Comparison of ENCODE assay signal across 8 cellular contexts in the genomic region with DNA sequence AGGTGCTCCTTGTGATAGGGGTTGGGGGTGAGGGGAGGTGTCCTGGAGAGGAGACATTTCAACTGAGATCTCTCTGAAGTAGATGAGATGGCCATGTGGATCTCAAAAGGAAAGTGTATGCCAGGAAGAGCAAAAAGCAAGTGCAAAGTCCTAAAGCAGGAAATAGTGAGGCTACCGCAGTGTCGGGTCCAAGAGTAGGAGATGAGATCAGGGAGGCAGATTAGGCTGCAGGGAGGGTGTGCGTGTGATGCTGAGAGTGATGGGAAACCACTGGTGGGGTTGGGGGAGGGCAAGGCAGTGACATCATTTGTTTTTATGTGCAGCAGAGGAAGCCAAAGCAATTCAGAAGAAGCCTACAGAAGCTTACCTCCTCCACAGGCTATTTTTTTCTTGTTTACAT. TPM values are rescaled to one million over a fixed set of nuclear protein-coding genes. Genes with fewer than 3 reads are reported as not detected.
A peak's percentile ranks its signal among the peaks of the same experiment; 100 is the strongest.
DNase-seq lines count a peak whose midpoint lies in the region; ATAC-seq and TF ChIP-seq lines count a peak whose summit lies in the region.

No MANE protein-coding gene starts in this region.

- no peak overlapping the region for H3K27ac ChIP-seq in dorsolateral prefrontal cortex

- H3K27me3 ChIP-seq in dorsolateral prefrontal cortex: peaks cover 0 to 6% (median 0%) of the 10 kb centered on the region in 45 donors

- peak; percentile 27 for ATAC-seq in HG02852 (IDR thresholded peaks at IDR 0.05; ENCODE audit: unreplicated experiment)

- H3K4me3 ChIP-seq in dorsolateral prefrontal cortex: no peak overlapping the region

- DNase-seq in AG08395 (ENCODE audit: low spot score) (peak; percentile 75), fibroblast of peridontal ligament (ENCODE audit: extremely low read depth) (peak; percentile 43), NCI-H2107 treated with DMSO at 0.1 percent for 48 hours (lab: John Stamatoyannopoulos, UW; ENCODE audit: unreplicated experiment) (no peak), NCI-H748 (lab: John Stamatoyannopoulos, UW; ENCODE audit: unreplicated experiment) (no peak), dorsolateral prefrontal cortex (no peak)
- DNase-seq in activated CD4-positive, alpha-beta T cell treated with anti-CD3 and anti-CD28 coated beads, Interleukin-2, amount 50 U/mL, for 4 hours: peak; percentile 62 to 63
- peak; percentile 68 for DNase-seq in stimulated activated CD4-positive, alpha-beta T cell treated with anti-CD3 and anti-CD28 coated beads, Interleukin-4, amount 100 ng/mL, for 24 hours

- intact Hi-C loops in dorsolateral prefrontal cortex (cut with DNase I): no loop called here

- no peak for TF ChIP-seq CTCF in dorsolateral prefrontal cortex (IDR thresholded peaks at IDR 0.05 in 54 of 56, conservative IDR thresholded peaks at IDR 0.05 in 2 of 56; ENCODE audit: low read depth in 1 of 56, partially characterized antibody in 56 of 56)

RNA-seq across cellular contexts. Expression of a gene that starts 28.5 kb away (rescaled TPM):
- 100 to 1,000 TPM in 5 of 120 experiments, 10 to 100 TPM in 115; 16.1 to 129 (median 65.8) TPM for total RNA-seq in dorsolateral prefrontal cortex

Comparison
In these comparisons a context has a peak if more than half of its experiments do, and no peak if none do; other contexts are left out.
1. DNase-seq: peak in AG08395 (single experiment), activated CD4-positive, alpha-beta T cell treated with anti-CD3 and anti-CD28 coated beads, Interleukin-2, amount 50 U/mL, for 4 hours (2 of 2), fibroblast of peridontal ligament (single experiment) and stimulated activated CD4-positive, alpha-beta T cell treated with anti-CD3 and anti-CD28 coated beads, Interleukin-4, amount 100 ng/mL, for 24 hours (single experiment); none in NCI-H2107 treated with DMSO at 0.1 percent for 48 hours (single experiment), NCI-H748 (single experiment) and dorsolateral prefrontal cortex (0 of 10).